ENCODE assay signal across 26 cellular contexts in genomic region chr13:51873837-51874236, GRCh38. TPM values are rescaled to one million over a fixed set of nuclear protein-coding genes. Genes with fewer than 3 reads are reported as not detected.
DNase-seq lines count a peak whose midpoint lies in the region; ATAC-seq and TF ChIP-seq lines count a peak whose summit lies in the region.
"Had no signal": no experiment of that assay in that cellular context is flagged by ENCODE, and none has a peak within 500 bp of the region (broad histone marks: within the 10 kb centered on the region; RNA-seq: fewer than 3 reads in every experiment).

No MANE protein-coding gene starts in this region.

- H3K27ac ChIP-seq in IMR-90 (ENCODE audit: insufficient read depth, low read length) (no peak overlapping the region), angular gyrus (ENCODE audit: low read depth, low read length) (peak overlapping the region; percentile 34), neural cell (ENCODE audit: low read length) (peak overlapping the region; percentile 87)
- H3K27ac ChIP-seq: HL-60 had no signal

- H3K56ac ChIP-seq in IMR-90 (ENCODE audit: extremely low read depth, insufficient read depth, low read length), result no peak overlapping the region

- H3F3A ChIP-seq in neural cell (ENCODE audit: insufficient read depth, low read length, poor library complexity, severe bottlenecking), result no peaks in the 10 kb centered on the region

- H2AFZ ChIP-seq in IMR-90 (replicated peaks; ENCODE audit: low read length, poor library complexity), result no peak overlapping the region
- H2AFZ ChIP-seq in neural cell (ENCODE audit: low read depth, low read length), result no peak overlapping the region

- BruUV-seq in IMR-90 (replicated peaks; lab: Mats Ljungman, UMichigan), result no TSS peak

- peak overlapping the region in 1 of 7 donors; percentile 81 for H3K27ac Mint-ChIP-seq in CD14-positive monocyte
- H3K27ac Mint-ChIP-seq: CD8-positive, alpha-beta memory T cell; H9; T-helper 1 cell treated with Interleukin-12 subunit alpha and Interleukin-12 subunit beta and Interleukin-4 antibody, amounts not matched to agents 30 μg/mL and 1 μg/mL, for 36 hours had no signal

- no peak overlapping the region for H3K23ac ChIP-seq in IMR-90 (ENCODE audit: low read depth, low read length)

- no peak for TF ChIP-seq EP300 in neural cell (conservative IDR thresholded peaks at IDR 0.05; ENCODE audit: poor library complexity, severe bottlenecking)

- peaks cover 39% of the 10 kb centered on the region for H3K27me3 ChIP-seq in IMR-90 (ENCODE audit: control insufficient read depth, insufficient read depth, low read length)
- no peaks in the 10 kb centered on the region for H3K27me3 ChIP-seq in neural cell (ENCODE audit: insufficient read depth, low read depth, low read length)

- H3K9me3 ChIP-seq in IMR-90 (ENCODE audit: control insufficient read depth, insufficient read depth, low read length) (no peaks in the 10 kb centered on the region; the same call in 1 of the 2 replicates), neural cell (ENCODE audit: low read length) (no peaks in the 10 kb centered on the region)
- H3K9me3 ChIP-seq: SK-N-SH had no signal

- no peak for TF ChIP-seq RAD21 in IMR-90 (IDR thresholded peaks at IDR 0.05; ENCODE audit: low read length)
- TF ChIP-seq RAD21 in neural cell (conservative IDR thresholded peaks at IDR 0.05), result no peak

- H3K9me2 ChIP-seq in neural cell (ENCODE audit: insufficient read depth, low read length), result no peaks in the 10 kb centered on the region
- H3K9me2 ChIP-seq: SK-N-SH had no signal

- TF ChIP-seq CTCF in AG10803 (conservative IDR thresholded peaks at IDR 0.05; ENCODE audit: low read length) (no peak), IMR-90 (conservative IDR thresholded peaks at IDR 0.05; ENCODE audit: low read depth, low read length) (no peak), neural cell (IDR thresholded peaks at IDR 0.05; ENCODE audit: poor library complexity, severe bottlenecking) (no peak), CD14-positive monocyte (IDR thresholded peaks at IDR 0.05) (no peak)

- no peak overlapping the region for H4K5ac ChIP-seq in IMR-90 (ENCODE audit: low read depth, low read length)

- no peak overlapping the region for H2BK20ac ChIP-seq in IMR-90 (ENCODE audit: low read depth, low read length)

- intact Hi-C loops in IMR-90 (cut with micrococcal nuclease) (no loop called here), CD14-positive monocyte (cut with micrococcal nuclease) (no loop called here)

- H3K9ac ChIP-seq in IMR-90 (ENCODE audit: low read depth, low read length), result no peak overlapping the region
- H3K9ac ChIP-seq in neural cell (ENCODE audit: low read length), result peak overlapping the region; percentile 52
- H3K9ac ChIP-seq: SK-N-SH had no signal

- ATAC-seq in IMR-90 (ENCODE audit: low read depth) (no peak), GM18861 (IDR thresholded peaks at IDR 0.05; ENCODE audit: unreplicated experiment) (no peak), GM19397 (IDR thresholded peaks at IDR 0.05; ENCODE audit: unreplicated experiment) (no peak), HG03378 (IDR thresholded peaks at IDR 0.05; ENCODE audit: unreplicated experiment) (no peak)
- ATAC-seq: PC-3 had no signal

- no peak overlapping the region for H3K14ac ChIP-seq in IMR-90 (replicated peaks; ENCODE audit: low read depth, low read length)

- H2BK120ac ChIP-seq in IMR-90 (ENCODE audit: low read depth, low read length), result no peak overlapping the region

- no peaks in the 10 kb centered on the region for H3K4me1 ChIP-seq in IMR-90 (ENCODE audit: control insufficient read depth, insufficient read depth, low read length)

- no peaks in the 10 kb centered on the region for H3K79me1 ChIP-seq in IMR-90 (ENCODE audit: low read depth in 1 of 2, low read length in 2 of 2)

- dilution Hi-C loops in IMR-90 (cut with HindIII; ENCODE audit: low sequenced_read_pairs, unreplicated experiment), result no loop called here

- no peak for TF ChIP-seq POLR2A in IMR-90 (IDR thresholded peaks at IDR 0.05; ENCODE audit: low read depth, low read length)

- no CpG with 5 or more reads among the region's 1 CpG for WGBS in IMR-90 (ENCODE audit: extremely low coverage in 2 of 2, insufficient read length in 1 of 2), 2 experiments

- no peaks in the 10 kb centered on the region for H4K20me1 ChIP-seq in IMR-90 (ENCODE audit: insufficient read depth, low read length)
- H4K20me1 ChIP-seq in neural cell (ENCODE audit: insufficient read depth), result no peaks in the 10 kb centered on the region

- H4K8ac ChIP-seq in IMR-90 (ENCODE audit: low read depth in 2 of 2, low read length in 2 of 2), result no peak overlapping the region

- no peak overlapping the region for H3K4me3 Mint-ChIP-seq in CD14-positive monocyte
- H3K4me3 Mint-ChIP-seq: CD8-positive, alpha-beta memory T cell; H9; T-helper 1 cell treated with Interleukin-12 subunit alpha and Interleukin-12 subunit beta and Interleukin-4 antibody, amounts not matched to agents 30 μg/mL and 1 μg/mL, for 36 hours had no signal

- peak; percentile 12 for DNase-seq in AG10803 (ENCODE audit: low read depth)
- DNase-seq in IMR-90, result no peak
- DNase-seq in CD14-positive monocyte (ENCODE audit: low spot score), result no peak
- DNase-seq: C1 segment of cervical spinal cord; CD8-positive, alpha-beta memory T cell; DMS 273 treated with DMSO at 0.1 percent for 48 hours; DMS79 treated with DMSO at 0.1 percent for 48 hours; H9; KG1; NCI-H1092; NCI-H1694 treated with DMSO at 0.1 percent for 48 hours; NCI-H2081; NCI-H2171 treated with DMSO at 0.1 percent for 48 hours; NCI-H524; NCI-H748 treated with DMSO at 0.1 percent for 48 hours; PC-3; SK-N-SH; SW 1271 had no signal

- no peak overlapping the region for H3K18ac ChIP-seq in IMR-90 (ENCODE audit: low read depth, low read length)

- H3K4me3 ChIP-seq in AG10803 (ENCODE audit: low read length) (no peak overlapping the region), IMR-90 (ENCODE audit: insufficient read depth, low read depth, low read length) (no peak overlapping the region), neural cell (ENCODE audit: low read length) (peak overlapping the region; percentile 51)

- no peaks in the 10 kb centered on the region for H3K9me1 ChIP-seq in IMR-90 (ENCODE audit: insufficient read depth, low read length)

- CTCF ChIA-PET in IMR-90 (lab: Yijun Ruan, JAX), result interaction anchor here (0.5 kb wide), 1 partner anchor 15 kb away, joined by 3 read pairs; no protein-coding TSS in a partner anchor

- no peaks in the 10 kb centered on the region for H3K79me2 ChIP-seq in neural cell (replicated peaks; ENCODE audit: insufficient read depth, low read length)

- H2AK9ac ChIP-seq in IMR-90 (replicated peaks; ENCODE audit: low read depth, low read length, poor library complexity), result peak overlapping the region; percentile 12

- H4K91ac ChIP-seq in IMR-90 (ENCODE audit: insufficient read depth, low read depth, low read length), result no peak overlapping the region

- peaks cover 0 to 3% (median 0%) of the 10 kb centered on the region in 7 donors for H3K9me3 Mint-ChIP-seq in CD14-positive monocyte
- H3K9me3 Mint-ChIP-seq: CD8-positive, alpha-beta memory T cell; H9; T-helper 1 cell treated with Interleukin-12 subunit alpha and Interleukin-12 subunit beta and Interleukin-4 antibody, amounts not matched to agents 30 μg/mL and 1 μg/mL, for 36 hours had no signal

- peaks cover 0 to 4% (median 2%) of the 10 kb centered on the region in 3 donors for H3K27me3 Mint-ChIP-seq in CD14-positive monocyte (ENCODE audit: low read depth in 3 of 3)

- no peak overlapping the region for H2BK15ac ChIP-seq in IMR-90 (ENCODE audit: low read depth, low read length)

- H3K36me3 Mint-ChIP-seq in CD14-positive monocyte, result no peaks in the 10 kb centered on the region
- H3K36me3 Mint-ChIP-seq: CD8-positive, alpha-beta memory T cell had no signal

- H3K36me3 ChIP-seq in IMR-90 (ENCODE audit: control insufficient read depth, insufficient read depth, low read length), result no peaks in the 10 kb centered on the region
- H3K36me3 ChIP-seq in neural cell (ENCODE audit: insufficient read depth, low read length), result no peaks in the 10 kb centered on the region

- no peak overlapping the region for H2BK5ac ChIP-seq in IMR-90 (ENCODE audit: low read depth, low read length, poor library complexity, severe bottlenecking)

- no peak overlapping the region for H2AK5ac ChIP-seq in IMR-90 (ENCODE audit: low read depth, low read length)

- no peaks in the 10 kb centered on the region for H3K4me1 Mint-ChIP-seq in CD14-positive monocyte
- H3K4me1 Mint-ChIP-seq: CD8-positive, alpha-beta memory T cell; H9 had no signal

- in situ Hi-C loops in IMR-90 (cut with MboI; ENCODE audit: low sequenced_read_pairs), result no loop called here

- no peak overlapping the region for H3K4me2 ChIP-seq in IMR-90 (ENCODE audit: low read depth, low read length)
- no peak overlapping the region for H3K4me2 ChIP-seq in neural cell (ENCODE audit: low read length)
- H3K4me2 ChIP-seq: SK-N-SH had no signal

- H3K4ac ChIP-seq in IMR-90 (ENCODE audit: low read depth, low read length), result no peak overlapping the region

- POLR2A ChIA-PET in IMR-90 (lab: Charles Lee; ENCODE audit: unreplicated experiment), result no interaction called here

TF ChIP-seq in IMR-90, 13 proteins besides CTCF, POLR2A, EP300 and RAD21 (continues in another document):
- TF ChIP-seq MAZ (IDR thresholded peaks at IDR 0.05; ENCODE audit: borderline replicate concordance, low read depth, low read length), result no peak

TF ChIP-seq in neural cell, 6 proteins besides CTCF, POLR2A, EP300 and RAD21:
- no peak for TF ChIP-seq EZH2 (IDR thresholded peaks at IDR 0.05; ENCODE audit: borderline replicate concordance, insufficient read depth, low read length, poor library complexity, severe bottlenecking)
- TF ChIP-seq POLR2AphosphoS5 (IDR thresholded peaks at IDR 0.05), result no peak

RNA-seq across cellular contexts. Expression of gene CCDC70, which starts 12.1 kb away (rescaled TPM):
- total RNA-seq in IMR-90 (2012; rRNA removed), result not detected in 2 replicates
- not detected in 2 replicates for polyA plus RNA-seq in IMR-90 (2012; rRNA removed)
- polyA plus RNA-seq in IMR-90 (2012; cell fraction: cytosol; rRNA removed), result not detected in 2 replicates
- not detected in 2 replicates for polyA plus RNA-seq in IMR-90 (2012; cell fraction: nucleus; rRNA removed; ENCODE audit: low replicate concordance)
- polyA plus RNA-seq in neural cell, result not detected in 2 replicates
- polyA minus RNA-seq in neural cell, result not detected in 2 replicates
- not detected for polyA plus RNA-seq in CD14-positive monocyte
- total RNA-seq: CD8-positive, alpha-beta memory T cell; H9; PC-3 had no signal
- polyA plus RNA-seq: AG04450; CD8-positive, alpha-beta memory T cell; SK-N-SH had no signal

RNA-seq across cellular contexts. Expression of gene TMEM272, which starts 28.9 kb away (rescaled TPM):
- not detected in 2 replicates for total RNA-seq in IMR-90 (2012; rRNA removed)
- not detected in 2 replicates for polyA plus RNA-seq in IMR-90 (2012; rRNA removed)
- not detected in 2 replicates for polyA plus RNA-seq in IMR-90 (2012; cell fraction: cytosol; rRNA removed)
- polyA plus RNA-seq in IMR-90 (2012; cell fraction: nucleus; rRNA removed; ENCODE audit: low replicate concordance), result not detected in 2 replicates
- 0.76 and 0.77 TPM in 2 replicates for polyA plus RNA-seq in neural cell
- polyA minus RNA-seq in neural cell, result 0.49 and 1.6 TPM in 2 replicates
- not detected for polyA plus RNA-seq in CD14-positive monocyte
- total RNA-seq: H9 had no signal
- polyA plus RNA-seq: AG04450, SK-N-SH had no signal
